33 cellular contexts compared by ENCODE assay signal in genomic region chr3:39494781-39495180, GRCh38. TPM values are rescaled to one million over a fixed set of nuclear protein-coding genes. Genes with fewer than 3 reads are reported as not detected.
"Had no signal": no experiment of that assay in that cellular context is flagged by ENCODE, and none has a peak within 500 bp of the region (broad histone marks: within the 10 kb centered on the region; RNA-seq: fewer than 3 reads in every experiment).

No MANE protein-coding gene starts in this region.

- H3K4me3 ChIP-seq: adrenal gland, body of pancreas, dorsolateral prefrontal cortex, esophagus muscularis mucosa, gastrocnemius medialis, heart left ventricle had no signal

- H3K4me1 ChIP-seq: adrenal gland, body of pancreas, foreskin keratinocyte, gastrocnemius medialis, heart left ventricle had no signal

- H3K9me3 ChIP-seq: adrenal gland, body of pancreas, esophagus muscularis mucosa, gastrocnemius medialis, heart left ventricle had no signal

- H3K9me3 Mint-ChIP-seq: activated CD4-positive, alpha-beta memory T cell treated with anti-CD3 and anti-CD28 coated beads for 36 hours; activated CD4-positive, alpha-beta T cell treated with anti-CD3 and anti-CD28 coated beads, Interleukin-2, amount 10 ng/mL, durations not matched to agents 24 days and 14 days; activated naive CD4-positive, alpha-beta T cell treated with anti-CD3 and anti-CD28 coated beads, Interleukin-2, amount 10 ng/mL, durations not matched to agents 7 days and 5 days; activated naive CD4-positive, alpha-beta T cell treated with anti-CD3 and anti-CD28 coated beads, Interleukin-2, amount 50 U/mL, for 72 hours; activated T-cell treated with anti-CD3 and anti-CD28 coated beads, Interleukin-2, amount 50 U/mL, for 24 hours; activated T-cell treated with anti-CD3 and anti-CD28 coated beads, Interleukin-2, amount 50 U/mL, for 72 hours; endodermal cell had no signal

- DNase-seq: activated CD4-positive, alpha-beta memory T cell treated with anti-CD3 and anti-CD28 coated beads for 36 hours; activated CD4-positive, alpha-beta T cell treated with anti-CD3 and anti-CD28 coated beads for 36 hours; activated CD4-positive, alpha-beta T cell treated with anti-CD3 and anti-CD28 coated beads, Interleukin-2, amount 10 ng/mL, durations not matched to agents 24 days and 14 days; activated CD4-positive, CD25-positive, alpha-beta regulatory T cell; activated CD4-positive, CD25-positive, alpha-beta regulatory T cell treated with anti-CD3 and anti-CD28 coated beads, Interleukin-2, amount 50 U/mL, for 72 hours; activated CD8-positive, alpha-beta memory T cell treated with anti-CD3 and anti-CD28 coated beads, Interleukin-2, amount 10 ng/mL, durations not matched to agents 7 days and 5 days; activated CD8-positive, alpha-beta memory T cell treated with anti-CD3 and anti-CD28 coated beads, Interleukin-2, amount 50 U/mL, for 48 hours; activated CD8-positive, alpha-beta T cell treated with anti-CD3 and anti-CD28 coated beads, Interleukin-2, amount 10 ng/mL, durations not matched to agents 7 days and 5 days; activated gamma-delta T cell; activated naive CD4-positive, alpha-beta T cell; activated naive CD4-positive, alpha-beta T cell treated with anti-CD3 and anti-CD28 coated beads, Interleukin-2, amount 10 ng/mL, durations not matched to agents 7 days and 5 days; activated T-cell treated with anti-CD3 and anti-CD28 coated beads for 4 hours; activated T-cell treated with anti-CD3 and anti-CD28 coated beads, Interleukin-2, amount 50 U/mL, for 24 hours; activated T-cell treated with anti-CD3 and anti-CD28 coated beads, Interleukin-2, amount 50 U/mL, for 72 hours; adrenal gland; amygdala; aorta; body of pancreas; caudate nucleus; dorsolateral prefrontal cortex; effector memory CD4-positive, alpha-beta T cell; endodermal cell; erythroblast; foreskin keratinocyte; gastrocnemius medialis; glutamatergic neuron; heart left ventricle; T-helper 2 cell had no signal

- H3K36me3 Mint-ChIP-seq: activated CD4-positive, alpha-beta memory T cell treated with anti-CD3 and anti-CD28 coated beads for 36 hours; activated CD8-positive, alpha-beta memory T cell treated with anti-CD3 and anti-CD28 coated beads, Interleukin-2, amount 10 ng/mL, durations not matched to agents 7 days and 5 days; activated naive CD4-positive, alpha-beta T cell treated with anti-CD3 and anti-CD28 coated beads, Interleukin-2, amount 10 ng/mL, durations not matched to agents 7 days and 5 days; activated naive CD4-positive, alpha-beta T cell treated with anti-CD3 and anti-CD28 coated beads, Interleukin-2, amount 50 U/mL, for 72 hours had no signal

- ATAC-seq: activated CD4-positive, alpha-beta T cell treated with anti-CD3 and anti-CD28 coated beads for 36 hours; activated CD8-positive, alpha-beta memory T cell treated with anti-CD3 and anti-CD28 coated beads, Interleukin-2, amount 10 ng/mL, durations not matched to agents 7 days and 5 days; activated CD8-positive, alpha-beta T cell treated with anti-CD3 and anti-CD28 coated beads, Interleukin-2, amount 10 ng/mL, durations not matched to agents 7 days and 5 days; activated naive CD4-positive, alpha-beta T cell treated with anti-CD3 and anti-CD28 coated beads, Interleukin-2, amount 50 U/mL, for 72 hours; activated T-cell treated with anti-CD3 and anti-CD28 coated beads, Interleukin-2, amount 50 U/mL, for 72 hours; body of pancreas; foreskin keratinocyte; gastrocnemius medialis; heart left ventricle had no signal

- H3K27ac Mint-ChIP-seq: activated CD4-positive, alpha-beta memory T cell treated with anti-CD3 and anti-CD28 coated beads for 36 hours; activated CD4-positive, alpha-beta T cell treated with anti-CD3 and anti-CD28 coated beads for 36 hours; activated CD4-positive, alpha-beta T cell treated with anti-CD3 and anti-CD28 coated beads, Interleukin-2, amount 10 ng/mL, durations not matched to agents 24 days and 14 days; activated CD8-positive, alpha-beta memory T cell treated with anti-CD3 and anti-CD28 coated beads, Interleukin-2, amount 10 ng/mL, durations not matched to agents 7 days and 5 days; activated CD8-positive, alpha-beta T cell treated with anti-CD3 and anti-CD28 coated beads, Interleukin-2, amount 10 ng/mL, durations not matched to agents 7 days and 5 days; activated naive CD4-positive, alpha-beta T cell treated with anti-CD3 and anti-CD28 coated beads, Interleukin-2, amount 10 ng/mL, durations not matched to agents 7 days and 5 days; activated naive CD4-positive, alpha-beta T cell treated with anti-CD3 and anti-CD28 coated beads, Interleukin-2, amount 50 U/mL, for 72 hours; activated T-cell treated with anti-CD3 and anti-CD28 coated beads, Interleukin-2, amount 50 U/mL, for 24 hours; activated T-cell treated with anti-CD3 and anti-CD28 coated beads, Interleukin-2, amount 50 U/mL, for 72 hours; endodermal cell had no signal

- H3K36me3 ChIP-seq: adrenal gland, esophagus muscularis mucosa, gastrocnemius medialis, heart left ventricle had no signal

- H3K4me3 Mint-ChIP-seq: activated CD4-positive, alpha-beta memory T cell treated with anti-CD3 and anti-CD28 coated beads for 36 hours; activated CD4-positive, alpha-beta T cell treated with anti-CD3 and anti-CD28 coated beads for 36 hours; activated CD4-positive, alpha-beta T cell treated with anti-CD3 and anti-CD28 coated beads, Interleukin-2, amount 10 ng/mL, durations not matched to agents 24 days and 14 days; activated CD8-positive, alpha-beta memory T cell treated with anti-CD3 and anti-CD28 coated beads, Interleukin-2, amount 10 ng/mL, durations not matched to agents 7 days and 5 days; activated CD8-positive, alpha-beta T cell treated with anti-CD3 and anti-CD28 coated beads, Interleukin-2, amount 10 ng/mL, durations not matched to agents 7 days and 5 days; activated naive CD4-positive, alpha-beta T cell treated with anti-CD3 and anti-CD28 coated beads, Interleukin-2, amount 10 ng/mL, durations not matched to agents 7 days and 5 days; activated T-cell treated with anti-CD3 and anti-CD28 coated beads, Interleukin-2, amount 50 U/mL, for 24 hours; activated T-cell treated with anti-CD3 and anti-CD28 coated beads, Interleukin-2, amount 50 U/mL, for 72 hours; endodermal cell had no signal

- H3K27me3 ChIP-seq: body of pancreas, gastrocnemius medialis had no signal

- H3K27ac ChIP-seq: adrenal gland, body of pancreas, esophagus muscularis mucosa, foreskin keratinocyte, gastrocnemius medialis, heart left ventricle had no signal

RNA-seq across cellular contexts. Expression of gene MOBP, which starts 27.3 kb away (rescaled TPM):
- total RNA-seq: activated CD4-positive, alpha-beta memory T cell treated with anti-CD3 and anti-CD28 coated beads for 36 hours; activated CD4-positive, alpha-beta T cell treated with anti-CD3 and anti-CD28 coated beads for 36 hours; activated CD4-positive, alpha-beta T cell treated with anti-CD3 and anti-CD28 coated beads, Interleukin-2, amount 10 ng/mL, durations not matched to agents 24 days and 14 days; activated CD8-positive, alpha-beta memory T cell treated with anti-CD3 and anti-CD28 coated beads for 36 hours; activated CD8-positive, alpha-beta memory T cell treated with anti-CD3 and anti-CD28 coated beads, Interleukin-2, amount 10 ng/mL, durations not matched to agents 7 days and 5 days; activated CD8-positive, alpha-beta T cell treated with anti-CD3 and anti-CD28 coated beads, Interleukin-2, amount 10 ng/mL, durations not matched to agents 7 days and 5 days; activated naive CD4-positive, alpha-beta T cell treated with anti-CD3 and anti-CD28 coated beads, Interleukin-2, amount 50 U/mL, for 72 hours; body of pancreas; chondrocyte; esophagus muscularis mucosa; foreskin keratinocyte; gastrocnemius medialis; T-helper 1 cell treated with Interleukin-12 subunit alpha and Interleukin-12 subunit beta and Interleukin-4 antibody, amounts not matched to agents 30 ng/mL and 1 ng/mL, for 36 hours had no signal
- polyA plus RNA-seq: foreskin keratinocyte, heart left ventricle had no signal
